In genomic region chr2:71950256-71951066, GRCh38 we compare ENCODE assay signal across 16 cellular contexts.
DNase-seq lines count a peak whose midpoint lies in the region; ATAC-seq and TF ChIP-seq lines count a peak whose summit lies in the region.
"Had no signal": no experiment of that assay in that cellular context is flagged by ENCODE, and none has a peak within 500 bp of the region (broad histone marks: within the 10 kb centered on the region; RNA-seq: fewer than 3 reads in every experiment).

No MANE protein-coding gene starts in this region.

- H3K4me3 ChIP-seq in heart left ventricle (no peak overlapping the region), ovary (no peak overlapping the region)
- H3K4me3 ChIP-seq: BLaER1 had no signal

- intact Hi-C loops in heart left ventricle (cut with DNase I) (no loop called here), ovary (cut with DNase I) (no loop called here)

- TF ChIP-seq POLR2A in heart left ventricle (IDR thresholded peaks at IDR 0.05) (no peak), ovary (IDR thresholded peaks at IDR 0.05) (no peak)

- 58 to 67% (median 62%) methylated on average over 1 to 4 of the region's 4 CpGs for WGBS in heart left ventricle, 4 donors
- 43 to 49% (median 45%) methylated on average over 4 of the region's 4 CpGs for WGBS in ovary, 3 donors

- H3K9me3 ChIP-seq in heart left ventricle (peaks cover 0 to 3% (median 0%) of the 10 kb centered on the region in 12 donors), ovary (no peaks in the 10 kb centered on the region)
- H3K9me3 ChIP-seq: BLaER1, neutrophil had no signal

- no peak for TF ChIP-seq CTCF in heart left ventricle (IDR thresholded peaks at IDR 0.05)
- no peak for TF ChIP-seq CTCF in ovary (IDR thresholded peaks at IDR 0.05)

- TF ChIP-seq EP300 in ovary (IDR thresholded peaks at IDR 0.05): no peak

- H3K4me1 ChIP-seq in heart left ventricle (peaks cover 0 to 30% (median 0%) of the 10 kb centered on the region in 12 donors), ovary (ENCODE audit: insufficient read depth) (peaks cover 2% of the 10 kb centered on the region)

- DNase-seq in Daoy (ENCODE audit: low read depth) (peak; percentile 30), MV-4-11 (lab: John Stamatoyannopoulos, UW) (peak; percentile 79), heart left ventricle (peak in 4 of 5 donors; percentile 38 to 85 (median 62)), ovary (peak in 4 of 5 donors; percentile 21 to 65 (median 35)), OCI-M1 (lab: John Stamatoyannopoulos, UW) (no peak)
- DNase-seq: activated CD8-positive, alpha-beta memory T cell treated with anti-CD3 and anti-CD28 coated beads, Interleukin-2, amount 50 U/mL, for 48 hours; activated naive CD8-positive, alpha-beta T cell treated with anti-CD3 and anti-CD28 coated beads, Interleukin-2, amount 10 ng/mL, durations not matched to agents 7 days and 5 days; cortex of kidney; GDM1; left colon had no signal

- H3K36me3 ChIP-seq in heart left ventricle (no peaks in the 10 kb centered on the region), ovary (no peaks in the 10 kb centered on the region)
- H3K36me3 ChIP-seq: BLaER1, neutrophil had no signal

- ATAC-seq in heart left ventricle (peak; percentile 34 to 92 (median 88)), GM21526 (IDR thresholded peaks at IDR 0.05; ENCODE audit: low FRiP score, unreplicated experiment) (no peak), HG02610 (IDR thresholded peaks at IDR 0.05; ENCODE audit: unreplicated experiment) (no peak), HG03139 (IDR thresholded peaks at IDR 0.05; ENCODE audit: unreplicated experiment) (no peak)
- ATAC-seq: left colon had no signal

- H3K27ac ChIP-seq in heart left ventricle: peak overlapping the region in 2 of 12 donors; percentile 17 to 36
- H3K27ac ChIP-seq in ovary: no peak overlapping the region
- H3K27ac ChIP-seq: BLaER1, neutrophil, RWPE1 had no signal

- H3K27me3 ChIP-seq in heart left ventricle: no peaks in the 10 kb centered on the region
- no peaks in the 10 kb centered on the region for H3K27me3 ChIP-seq in ovary
- H3K27me3 ChIP-seq: BLaER1, neutrophil had no signal

Comparison
In these comparisons a context has a peak if more than half of its experiments do, and no peak if none do; other contexts are left out.
1. ATAC-seq: peak in heart left ventricle (4 of 4); none in GM21526 (single experiment), HG02610 (single experiment) and HG03139 (single experiment).